Comparison of ENCODE assay signal across 28 cellular contexts in the genomic region with DNA sequence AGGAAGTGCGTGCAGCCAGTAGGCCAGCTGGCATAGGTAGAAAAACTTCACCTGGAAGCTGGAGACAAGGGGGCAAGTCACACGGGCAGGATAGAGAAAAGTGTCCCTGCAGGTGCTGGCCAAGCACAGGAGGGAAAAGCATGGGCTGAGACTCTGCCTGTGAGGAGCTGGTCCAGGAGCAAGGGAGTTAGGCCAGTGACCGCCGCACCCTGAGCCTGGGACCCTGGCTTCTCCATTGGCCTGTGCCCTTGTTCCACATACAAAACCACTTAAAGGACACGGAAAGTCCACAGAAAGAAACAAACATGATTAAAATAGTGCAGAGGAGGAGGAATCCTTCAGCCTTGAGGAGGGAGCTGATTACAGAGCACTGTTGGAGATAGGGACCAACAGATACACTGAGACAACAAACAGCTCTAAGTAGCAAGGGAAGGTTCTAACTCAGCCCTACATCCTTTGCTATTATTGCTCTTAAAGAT.
DNase-seq lines count a peak whose midpoint lies in the region; ATAC-seq and TF ChIP-seq lines count a peak whose summit lies in the region.
"Had no signal": no experiment of that assay in that cellular context is flagged by ENCODE, and none has a peak within 500 bp of the region (broad histone marks: within the 10 kb centered on the region; RNA-seq: fewer than 3 reads in every experiment).

No MANE protein-coding gene starts in this region.

- H3K27ac ChIP-seq in BLaER1 treated with 17β-estradiol and CSF1 and Interleukin-3, amounts not matched to agents 10 nM and 100 nM = peak overlapping the region in 2 of 11 experiments; percentile 5 to 86; a peak in 4 of 22 replicates
- H3K27ac ChIP-seq in IMR-90 (ENCODE audit: insufficient read depth, low read length) = no peak overlapping the region
- H3K27ac ChIP-seq in CD4-positive, alpha-beta memory T cell (ENCODE audit: low read depth, low read length) = no peak overlapping the region
- H3K27ac ChIP-seq: adrenal gland, SJSA1 had no signal

- no peak overlapping the region for H3K9ac ChIP-seq in BLaER1 treated with 17β-estradiol and CSF1 and Interleukin-3, amounts not matched to agents 10 nM and 100 nM
- no peak overlapping the region for H3K9ac ChIP-seq in IMR-90 (ENCODE audit: low read depth, low read length)

- H2BK15ac ChIP-seq in IMR-90 (ENCODE audit: low read depth, low read length) = 0 out of 3 replicates have a peak overlapping the region, but pooled peaks have one; percentile 1

- H2BK120ac ChIP-seq in IMR-90 (ENCODE audit: low read depth, low read length) = peak overlapping the region; percentile 22

- H3K9me3 Mint-ChIP-seq in chondrocyte (ENCODE audit: low read depth) = no peaks in the 10 kb centered on the region
- no peaks in the 10 kb centered on the region for H3K9me3 Mint-ChIP-seq in stimulated activated memory B cell treated with anti-CD40 and anti-IgM and Interleukin-4, amounts not matched to agents 10 μg/mL and 1 μg/mL and 100 μg/mL, for 72 hours
- H3K9me3 Mint-ChIP-seq in CD4-positive, alpha-beta memory T cell = no peaks in the 10 kb centered on the region
- H3K9me3 Mint-ChIP-seq: activated B cell treated with CpG ODN at 0.5 μM for 24 hours; activated naive CD4-positive, alpha-beta T cell treated with anti-CD3 and anti-CD28 coated beads for 36 hours; activated T-helper 1 cell treated with anti-CD3 and anti-CD28 coated beads, Interleukin-12 subunit alpha, Interleukin-12 subunit beta, Interleukin-2, Interleukin-4 antibody, amounts not matched to agents 30 ng/mL and 10 ng/mL and 1 ng/mL, durations not matched to agents 14 hours and 24 hours and 36 hours; IgD-negative memory B cell; natural killer cell; stimulated activated naive CD8-positive, alpha-beta T cell treated with anti-CD3 and anti-CD28 coated beads, Interleukin-15, Interleukin-2, amounts not matched to agents 100 ng/mL and 50 ng/mL, for 24 hours had no signal

- TF ChIP-seq RAD21 in IMR-90 (IDR thresholded peaks at IDR 0.05; ENCODE audit: low read length) = no peak

- H3K4ac ChIP-seq in IMR-90 (ENCODE audit: low read depth, low read length) = peak overlapping the region; percentile 59

- peak overlapping the region; percentile 42 for H2AK9ac ChIP-seq in IMR-90 (replicated peaks; ENCODE audit: low read depth, low read length, poor library complexity)

- H4K8ac ChIP-seq in IMR-90 (ENCODE audit: low read depth in 2 of 2, low read length in 2 of 2) = peak overlapping the region in 1 of 2 experiments; percentile 27; a peak in 1 of 4 replicates

- no peak overlapping the region for H3K4me3 Mint-ChIP-seq in chondrocyte (ENCODE audit: unreplicated experiment)
- no peak overlapping the region for H3K4me3 Mint-ChIP-seq in stimulated activated memory B cell treated with anti-CD40 and anti-IgM and Interleukin-4, amounts not matched to agents 10 μg/mL and 1 μg/mL and 100 μg/mL, for 72 hours
- no peak overlapping the region for H3K4me3 Mint-ChIP-seq in CD4-positive, alpha-beta memory T cell
- H3K4me3 Mint-ChIP-seq: activated B cell treated with CpG ODN at 0.5 μM for 24 hours; activated naive CD4-positive, alpha-beta T cell treated with anti-CD3 and anti-CD28 coated beads for 36 hours; activated T-helper 1 cell treated with anti-CD3 and anti-CD28 coated beads, Interleukin-12 subunit alpha, Interleukin-12 subunit beta, Interleukin-2, Interleukin-4 antibody, amounts not matched to agents 30 ng/mL and 10 ng/mL and 1 ng/mL, durations not matched to agents 14 hours and 24 hours and 36 hours; CD14-positive monocyte; IgD-negative memory B cell; natural killer cell; stimulated activated naive CD8-positive, alpha-beta T cell treated with anti-CD3 and anti-CD28 coated beads, Interleukin-15, Interleukin-2, amounts not matched to agents 100 ng/mL and 50 ng/mL, for 24 hours had no signal

- peaks cover 49 to 83% of the 10 kb centered on the region in 2 experiments for H3K79me1 ChIP-seq in IMR-90 (ENCODE audit: low read depth in 1 of 2, low read length in 2 of 2)

- no TSS peak for BruUV-seq in IMR-90 (replicated peaks; lab: Mats Ljungman, UMichigan)

- peaks cover 40% of the 10 kb centered on the region for H3K9me1 ChIP-seq in IMR-90 (ENCODE audit: insufficient read depth, low read length)

- H3K9me3 ChIP-seq in BLaER1 treated with 17β-estradiol and CSF1 and Interleukin-3, amounts not matched to agents 10 nM and 100 nM (replicated peaks in 1 of 11) = no peaks in the 10 kb centered on the region
- no peaks in the 10 kb centered on the region for H3K9me3 ChIP-seq in IMR-90 (ENCODE audit: control insufficient read depth, insufficient read depth, low read length)
- H3K9me3 ChIP-seq in CD4-positive, alpha-beta memory T cell (ENCODE audit: control insufficient read depth in 1 of 2, low read length in 2 of 2) = no peaks in the 10 kb centered on the region
- H3K9me3 ChIP-seq: adrenal gland, gastroesophageal sphincter, SJSA1, thoracic aorta had no signal

- TF ChIP-seq POLR2A in IMR-90 (IDR thresholded peaks at IDR 0.05; ENCODE audit: low read depth, low read length) = no peak

- peak overlapping the region; percentile 68 for H4K91ac ChIP-seq in IMR-90 (ENCODE audit: insufficient read depth, low read depth, low read length)

- peak overlapping the region; percentile 96 for H3K27ac Mint-ChIP-seq in chondrocyte (ENCODE audit: unreplicated experiment)
- peak overlapping the region; percentile 79 for H3K27ac Mint-ChIP-seq in stimulated activated memory B cell treated with anti-CD40 and anti-IgM and Interleukin-4, amounts not matched to agents 10 μg/mL and 1 μg/mL and 100 μg/mL, for 72 hours
- no peak overlapping the region for H3K27ac Mint-ChIP-seq in CD4-positive, alpha-beta memory T cell
- H3K27ac Mint-ChIP-seq: activated naive CD4-positive, alpha-beta T cell treated with anti-CD3 and anti-CD28 coated beads for 36 hours; activated T-helper 1 cell treated with anti-CD3 and anti-CD28 coated beads, Interleukin-12 subunit alpha, Interleukin-12 subunit beta, Interleukin-2, Interleukin-4 antibody, amounts not matched to agents 30 ng/mL and 10 ng/mL and 1 ng/mL, durations not matched to agents 14 hours and 24 hours and 36 hours; IgD-negative memory B cell; stimulated activated naive CD8-positive, alpha-beta T cell treated with anti-CD3 and anti-CD28 coated beads, Interleukin-15, Interleukin-2, amounts not matched to agents 100 ng/mL and 50 ng/mL, for 24 hours had no signal

- dilution Hi-C loops in IMR-90 (cut with HindIII; ENCODE audit: low sequenced_read_pairs, unreplicated experiment) = no loop called here

- peak overlapping the region; percentile 31 to 82 (median 62); a peak in 20 of 22 replicates for H3K4me2 ChIP-seq in BLaER1 treated with 17β-estradiol and CSF1 and Interleukin-3, amounts not matched to agents 10 nM and 100 nM
- H3K4me2 ChIP-seq in IMR-90 (ENCODE audit: low read depth, low read length) = no peak overlapping the region

- H3K14ac ChIP-seq in IMR-90 (replicated peaks; ENCODE audit: low read depth, low read length) = 0 out of 2 replicates have a peak overlapping the region, but pooled peaks have one; percentile 18

- H3K23ac ChIP-seq in IMR-90 (ENCODE audit: low read depth, low read length) = no peak overlapping the region

- ATAC-seq in IMR-90 (ENCODE audit: low read depth) (no peak), HG03469 (IDR thresholded peaks at IDR 0.05; ENCODE audit: unreplicated experiment) (no peak)
- no peak for ATAC-seq in stimulated activated memory B cell treated with anti-CD40 and anti-IgM and Interleukin-4, amounts not matched to agents 10 μg/mL and 1 μg/mL and 100 μg/mL, for 72 hours
- ATAC-seq: natural killer cell had no signal

- peak overlapping the region; percentile 43 for H3K18ac ChIP-seq in IMR-90 (ENCODE audit: low read depth, low read length)

- no peaks in the 10 kb centered on the region for H3K27me3 Mint-ChIP-seq in chondrocyte (ENCODE audit: low read depth)
- H3K27me3 Mint-ChIP-seq in stimulated activated memory B cell treated with anti-CD40 and anti-IgM and Interleukin-4, amounts not matched to agents 10 μg/mL and 1 μg/mL and 100 μg/mL, for 72 hours = no peaks in the 10 kb centered on the region
- H3K27me3 Mint-ChIP-seq in CD4-positive, alpha-beta memory T cell = no peaks in the 10 kb centered on the region
- H3K27me3 Mint-ChIP-seq: activated B cell treated with CpG ODN at 0.5 μM for 24 hours; IgD-negative memory B cell; stimulated activated naive CD8-positive, alpha-beta T cell treated with anti-CD3 and anti-CD28 coated beads, Interleukin-15, Interleukin-2, amounts not matched to agents 100 ng/mL and 50 ng/mL, for 24 hours had no signal

- no peak overlapping the region for H2AFZ ChIP-seq in IMR-90 (replicated peaks; ENCODE audit: low read length, poor library complexity)

- peaks cover 87% of the 10 kb centered on the region for H3K4me1 Mint-ChIP-seq in chondrocyte (ENCODE audit: low read depth)
- peaks cover 11% of the 10 kb centered on the region for H3K4me1 Mint-ChIP-seq in stimulated activated memory B cell treated with anti-CD40 and anti-IgM and Interleukin-4, amounts not matched to agents 10 μg/mL and 1 μg/mL and 100 μg/mL, for 72 hours
- H3K4me1 Mint-ChIP-seq in CD4-positive, alpha-beta memory T cell = peaks cover 0 to 2% (median 1%) of the 10 kb centered on the region in 4 donors

- CTCF ChIA-PET in IMR-90 (lab: Yijun Ruan, JAX) = no interaction called here
- CTCF ChIA-PET in CD4-positive, alpha-beta memory T cell (lab: Charles Lee; ENCODE audit: partially characterized antibody) = no interaction called here

- TF ChIP-seq CTCF in IMR-90 (conservative IDR thresholded peaks at IDR 0.05; ENCODE audit: low read depth, low read length) (no peak), chondrocyte (IDR thresholded peaks at IDR 0.05) (no peak)

- in situ Hi-C loops in IMR-90 (cut with MboI; ENCODE audit: low sequenced_read_pairs) = no loop called here

- H3K4me3 ChIP-seq in BLaER1 treated with 17β-estradiol and CSF1 and Interleukin-3, amounts not matched to agents 10 nM and 100 nM = no peak overlapping the region
- no peak overlapping the region for H3K4me3 ChIP-seq in IMR-90 (ENCODE audit: insufficient read depth, low read depth, low read length)
- no peak overlapping the region for H3K4me3 ChIP-seq in CD4-positive, alpha-beta memory T cell (ENCODE audit: low read length in 2 of 2)
- H3K4me3 ChIP-seq: adrenal gland, gastroesophageal sphincter, lung, SJSA1, thoracic aorta had no signal

- H3K36me3 ChIP-seq in BLaER1 treated with 17β-estradiol and CSF1 and Interleukin-3, amounts not matched to agents 10 nM and 100 nM = peaks cover 70 to 91% (median 81%) of the 10 kb centered on the region in 11 experiments
- H3K36me3 ChIP-seq in IMR-90 (ENCODE audit: control insufficient read depth, insufficient read depth, low read length) = peaks cover 75% of the 10 kb centered on the region
- peaks cover 16% of the 10 kb centered on the region for H3K36me3 ChIP-seq in CD4-positive, alpha-beta memory T cell (ENCODE audit: insufficient read depth, low read length)

- H4K20me1 ChIP-seq in BLaER1 treated with 17β-estradiol and CSF1 and Interleukin-3, amounts not matched to agents 10 nM and 100 nM = peaks cover 0 to 31% (median 0%) of the 10 kb centered on the region in 11 experiments; a peak in 3 of 22 replicates
- H4K20me1 ChIP-seq in IMR-90 (ENCODE audit: insufficient read depth, low read length) = no peaks in the 10 kb centered on the region

- no peaks in the 10 kb centered on the region for H3K27me3 ChIP-seq in BLaER1 treated with 17β-estradiol and CSF1 and Interleukin-3, amounts not matched to agents 10 nM and 100 nM
- H3K27me3 ChIP-seq in IMR-90 (ENCODE audit: control insufficient read depth, insufficient read depth, low read length) = no peaks in the 10 kb centered on the region
- H3K27me3 ChIP-seq in CD4-positive, alpha-beta memory T cell (ENCODE audit: insufficient read depth, low read length) = no peaks in the 10 kb centered on the region
- H3K27me3 ChIP-seq: adrenal gland, gastroesophageal sphincter, SJSA1 had no signal

- H2BK5ac ChIP-seq in IMR-90 (ENCODE audit: low read depth, low read length, poor library complexity, severe bottlenecking) = peak overlapping the region; percentile 35

- H3K4me1 ChIP-seq in BLaER1 treated with 17β-estradiol and CSF1 and Interleukin-3, amounts not matched to agents 10 nM and 100 nM = peaks cover 89 to 100% (median 99%) of the 10 kb centered on the region in 10 experiments
- peaks cover 43% of the 10 kb centered on the region for H3K4me1 ChIP-seq in IMR-90 (ENCODE audit: control insufficient read depth, insufficient read depth, low read length)
- no peaks in the 10 kb centered on the region for H3K4me1 ChIP-seq in CD4-positive, alpha-beta memory T cell (ENCODE audit: insufficient read depth, low read length)

- DNase-seq in IMR-90 (no peak), chondrocyte (ENCODE audit: low spot score) (no peak)
- no peak for DNase-seq in CD4-positive, alpha-beta memory T cell
- DNase-seq in activated T-cell treated with anti-CD3 and anti-CD28 coated beads, Interleukin-2, amount 50 U/mL, for 1 hour = no peak
- DNase-seq: activated B cell treated with CpG ODN at 0.5 μM for 24 hours; activated CD4-positive, alpha-beta T cell treated with anti-CD3 and anti-CD28 coated beads, Interleukin-2, amount 50 U/mL, for 1 hour; activated naive CD4-positive, alpha-beta T cell treated with anti-CD3 and anti-CD28 coated beads for 36 hours; adrenal gland; Calu3; hippocampal formation; natural killer cell; NCI-H1048; NCI-H2107; NCI-H345; NCI-H774; small intestine; T1000 had no signal

- intact Hi-C loops in IMR-90 (cut with micrococcal nuclease) = no loop called here
- intact Hi-C loops in CD4-positive, alpha-beta memory T cell (cut with micrococcal nuclease) = no loop called here

- H2AK5ac ChIP-seq in IMR-90 (ENCODE audit: low read depth, low read length) = peak overlapping the region; percentile 9; the same call in 1 of the 2 replicates

- POLR2A ChIA-PET in IMR-90 (lab: Charles Lee; ENCODE audit: unreplicated experiment) = no interaction called here
- POLR2A ChIA-PET in CD4-positive, alpha-beta memory T cell (lab: Charles Lee; ENCODE audit: partially characterized antibody) = no interaction called here

- no peak overlapping the region for H3K56ac ChIP-seq in IMR-90 (ENCODE audit: extremely low read depth, insufficient read depth, low read length)

- 100% methylated on average over 2 of the region's 5 CpGs; no CpG with 5 or more reads in 1 of the 2 experiments for WGBS in IMR-90 (ENCODE audit: extremely low coverage in 2 of 2, insufficient read length in 1 of 2), 2 experiments

- peaks cover 60% of the 10 kb centered on the region for H3K36me3 Mint-ChIP-seq in chondrocyte (ENCODE audit: low read depth)
- H3K36me3 Mint-ChIP-seq in stimulated activated memory B cell treated with anti-CD40 and anti-IgM and Interleukin-4, amounts not matched to agents 10 μg/mL and 1 μg/mL and 100 μg/mL, for 72 hours = peaks cover 54% of the 10 kb centered on the region
- peaks cover 51 to 75% of the 10 kb centered on the region in 2 donors for H3K36me3 Mint-ChIP-seq in CD4-positive, alpha-beta memory T cell
- H3K36me3 Mint-ChIP-seq: natural killer cell had no signal

- peak overlapping the region; percentile 10; the same call in 1 of the 2 replicates for H4K5ac ChIP-seq in IMR-90 (ENCODE audit: low read depth, low read length)

- H2BK20ac ChIP-seq in IMR-90 (ENCODE audit: low read depth, low read length) = peak overlapping the region; percentile 21

Comparison
In these comparisons a context has a peak if more than half of its experiments do, and no peak if none do; other contexts are left out.
1. H3K27ac Mint-ChIP-seq: peak in chondrocyte (single experiment) and stimulated activated memory B cell treated with anti-CD40 and anti-IgM and Interleukin-4, amounts not matched to agents 10 μg/mL and 1 μg/mL and 100 μg/mL, for 72 hours (single experiment); none in CD4-positive, alpha-beta memory T cell (0 of 7).